In genomic region chr20:40781979-40782378, GRCh38 we compare ENCODE assay signal across 16 cellular contexts.
"Had no signal": no experiment of that assay in that cellular context is flagged by ENCODE, and none has a peak within 500 bp of the region (broad histone marks: within the 10 kb centered on the region; RNA-seq: fewer than 3 reads in every experiment).

No MANE protein-coding gene starts in this region.

- DNase-seq: activated B cell treated with CpG ODN at 0.5 μM for 24 hours; activated CD4-positive, alpha-beta T cell treated with anti-CD3 and anti-CD28 coated beads, Interleukin-2, amount 10 ng/mL, durations not matched to agents 24 days and 14 days; activated CD8-positive, alpha-beta T cell treated with anti-CD3 and anti-CD28 coated beads for 36 hours; activated naive CD4-positive, alpha-beta T cell treated with anti-CD3 and anti-CD28 coated beads, Interleukin-2, amount 10 ng/mL, durations not matched to agents 7 days and 5 days; activated T-cell treated with anti-CD3 and anti-CD28 coated beads, Interleukin-2, amount 50 U/mL, for 24 hours; colonic mucosa; effector CD4-positive, alpha-beta T cell; head of caudate nucleus; left ventricle myocardium inferior; pancreas; right lobe of liver; small intestine; stimulated activated CD4-positive, alpha-beta T cell treated with anti-CD3 and anti-CD28 coated beads, Interleukin-15, amount 100 ng/mL, for 24 hours; stimulated activated CD4-positive, alpha-beta T cell treated with anti-CD3 and anti-CD28 coated beads, Interleukin-2, amount 100 ng/mL, for 48 hours had no signal

- H3K9me3 ChIP-seq: ascending aorta, colonic mucosa, left ventricle myocardium inferior, pancreas, right lobe of liver, tibial nerve had no signal

- H3K4me1 ChIP-seq: colonic mucosa, left ventricle myocardium inferior, pancreas, right lobe of liver had no signal

- H3K36me3 ChIP-seq: ascending aorta, colonic mucosa, left ventricle myocardium inferior, pancreas, right lobe of liver, tibial nerve had no signal

- H3K27ac ChIP-seq: ascending aorta, colonic mucosa, left ventricle myocardium inferior, pancreas, right lobe of liver, tibial nerve had no signal

- H3K4me3 ChIP-seq: ascending aorta, colonic mucosa, left ventricle myocardium inferior, pancreas, right lobe of liver, tibial nerve had no signal

- ATAC-seq: activated CD8-positive, alpha-beta T cell treated with anti-CD3 and anti-CD28 coated beads for 36 hours had no signal

- H3K27me3 ChIP-seq: ascending aorta, colonic mucosa, right lobe of liver, tibial nerve had no signal
